In the genomic region with DNA sequence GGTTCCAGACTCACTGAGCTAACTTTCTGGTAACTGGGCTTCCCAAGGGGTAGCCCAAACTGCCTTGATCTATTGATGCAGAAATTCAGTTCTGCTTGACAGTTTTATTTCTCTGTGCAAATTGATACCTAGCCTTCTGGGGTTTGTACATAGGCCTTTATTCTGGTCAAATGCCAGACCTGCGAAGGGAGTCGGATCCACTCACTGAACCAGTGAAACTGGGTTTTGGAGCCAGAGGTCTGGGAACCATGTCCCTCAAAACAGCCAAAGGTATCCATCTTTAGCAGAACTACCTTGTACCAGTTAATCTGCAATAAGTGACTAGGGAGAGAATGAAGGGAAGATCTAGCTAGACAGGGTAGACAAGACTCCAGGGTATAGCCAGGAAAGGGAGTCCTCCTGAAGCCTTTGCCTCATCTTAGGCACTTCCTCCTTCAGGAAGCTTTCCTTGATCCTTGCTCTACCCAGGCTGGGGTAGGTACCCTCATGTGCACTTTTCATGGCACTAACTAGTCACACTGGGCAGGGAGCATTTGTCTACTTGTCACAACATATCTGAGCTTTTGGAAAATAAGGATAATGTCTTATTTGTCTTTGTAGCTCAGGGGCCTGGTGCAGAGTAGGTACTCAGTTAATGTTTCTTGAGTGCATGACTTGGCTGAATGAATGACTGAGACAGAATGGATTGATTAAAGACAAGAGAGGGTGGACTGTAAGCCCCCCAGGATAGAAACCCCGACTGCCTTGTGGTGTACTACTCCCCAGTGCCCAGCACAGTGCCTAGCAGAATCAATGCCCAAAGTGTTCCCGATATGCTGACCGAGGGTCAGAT, we compare ENCODE assay signal across 8 cellular contexts. TPM values are rescaled to one million over a fixed set of nuclear protein-coding genes. Genes with fewer than 3 reads are reported as not detected.
A peak's percentile ranks its signal among the peaks of the same experiment; 100 is the strongest.
DNase-seq lines count a peak whose midpoint lies in the region; ATAC-seq, FAIRE-seq and TF ChIP-seq lines count a peak whose summit lies in the region.

No MANE protein-coding gene starts in this region.

- in situ Hi-C loops in K562 (cut with MboI): no loop called here

- peaks cover 7% of the 10 kb centered on the region for H3K27me3 Mint-ChIP-seq in activated CD4-positive, alpha-beta T cell treated with anti-CD3 and anti-CD28 coated beads, Interleukin-2, amount 10 ng/mL, durations not matched to agents 24 days and 14 days

- peaks cover 30% of the 10 kb centered on the region for H3K4me1 Mint-ChIP-seq in activated CD4-positive, alpha-beta T cell treated with anti-CD3 and anti-CD28 coated beads, Interleukin-2, amount 10 ng/mL, durations not matched to agents 24 days and 14 days

- peak overlapping the region; percentile 79 for H3K27ac Mint-ChIP-seq in activated CD4-positive, alpha-beta T cell treated with anti-CD3 and anti-CD28 coated beads, Interleukin-2, amount 10 ng/mL, durations not matched to agents 24 days and 14 days

- H4K20me1 ChIP-seq in K562 (replicated peaks; ENCODE audit: control insufficient read depth, insufficient read depth, low read length): no peaks in the 10 kb centered on the region

- peak overlapping the region; percentile 86 to 97 for H3K9ac ChIP-seq in K562 (ENCODE audit: insufficient read depth in 1 of 2, low read depth in 2 of 2, low read length in 2 of 2)

- POLR2A ChIA-PET in K562 (lab: Yijun Ruan, JAX): interaction anchor here (0.5 to 1.9 kb wide), 4 partner anchors 13 to 457 kb away, joined by 3 to 16 read pairs (median 6); a partner anchor contains a TSS

- TF ChIP-seq EP300 in K562 (IDR thresholded peaks at IDR 0.05; ENCODE audit: low read length): no peak

- H3K36me3 ChIP-seq in K562 (ENCODE audit: control insufficient read depth, insufficient read depth, low read length): peaks cover 15% of the 10 kb centered on the region; the same call in 2 of the 3 replicates
- no peaks in the 10 kb centered on the region for H3K36me3 ChIP-seq in thymus (ENCODE audit: control insufficient read depth, insufficient read depth)

- H3K4me1 ChIP-seq in K562 (replicated peaks in 1 of 2; ENCODE audit: control insufficient read depth in 2 of 2, insufficient read depth in 2 of 2, low read length in 2 of 2): peaks cover 35 to 47% of the 10 kb centered on the region in 2 experiments; a peak in 4 of 5 replicates
- no peaks in the 10 kb centered on the region for H3K4me1 ChIP-seq in thymus (ENCODE audit: control insufficient read depth, insufficient read depth, low read length)

- peaks cover 46% of the 10 kb centered on the region for H3K79me2 ChIP-seq in K562 (ENCODE audit: control insufficient read depth, insufficient read depth, low read length)

- ATAC-seq in K562 (no peak), GM21717 (IDR thresholded peaks at IDR 0.05; ENCODE audit: unreplicated experiment) (no peak), HG02970 (IDR thresholded peaks at IDR 0.05; ENCODE audit: low FRiP score, unreplicated experiment) (no peak)

- H3K27me3 ChIP-seq in K562 (ENCODE audit: control insufficient read depth in 2 of 2, insufficient read depth in 2 of 2, low read length in 2 of 2) (no peaks in the 10 kb centered on the region), thymus (ENCODE audit: control insufficient read depth, insufficient read depth) (peaks cover 20% of the 10 kb centered on the region)

- peak overlapping the region; percentile 96 for H3K4me2 ChIP-seq in K562 (ENCODE audit: insufficient read depth, low read length)

- DNase-seq in activated CD4-positive, alpha-beta T cell treated with anti-CD3 and anti-CD28 coated beads, Interleukin-2, amount 10 ng/mL, durations not matched to agents 24 days and 14 days: no peak
- no peak for DNase-seq in activated CD4-positive, alpha-beta T cell treated with anti-CD3 and anti-CD28 coated beads, Interleukin-2, amount 50 U/mL, for 1 hour
- DNase-seq in K562 (ENCODE audit: extremely low read depth in 1 of 4, low spot score in 3 of 4): no peak
- no peak for DNase-seq in lower leg skin (ENCODE audit: low spot score in 2 of 2)
- DNase-seq in NCI-H526 treated with DMSO at 0.1 percent for 48 hours (lab: John Stamatoyannopoulos, UW): no peak

- TF ChIP-seq RAD21 in K562 (CRISPR knock-in tag; conservative IDR thresholded peaks at IDR 0.05 in 1 of 2, IDR thresholded peaks at IDR 0.05 in 1 of 2): no peak

- H3K36me3 Mint-ChIP-seq in activated CD4-positive, alpha-beta T cell treated with anti-CD3 and anti-CD28 coated beads, Interleukin-2, amount 10 ng/mL, durations not matched to agents 24 days and 14 days (ENCODE audit: low read depth): no peaks in the 10 kb centered on the region

- H3K9me3 Mint-ChIP-seq in activated CD4-positive, alpha-beta T cell treated with anti-CD3 and anti-CD28 coated beads, Interleukin-2, amount 10 ng/mL, durations not matched to agents 24 days and 14 days: no peaks in the 10 kb centered on the region

- no peak for TF ChIP-seq CTCF in K562 (IDR thresholded peaks at IDR 0.05 in 2 of 3, conservative IDR thresholded peaks at IDR 0.05 in 1 of 3; ENCODE audit: insufficient read depth in 2 of 3, low read depth in 1 of 3, low read length in 3 of 3)
- no peak for TF ChIP-seq CTCF in lower leg skin (IDR thresholded peaks at IDR 0.05)

- peak overlapping the region; percentile 98 for H2AFZ ChIP-seq in K562 (ENCODE audit: low read depth, low read length)

- no peak for FAIRE-seq in K562 (lab: Jason Lieb, UNC)

- peak overlapping the region; percentile 79 for H3K4me3 ChIP-seq in K562
- peak overlapping the region; percentile 91 for H3K4me3 ChIP-seq in lower leg skin (ENCODE audit: low read depth, poor library complexity, severe bottlenecking)
- H3K4me3 ChIP-seq in thymus (ENCODE audit: low read length): peak overlapping the region; percentile 63

- no peak overlapping the region; the same call in 2 of the 3 replicates for H3K27ac ChIP-seq in K562 (ENCODE audit: extremely low read depth, low read depth, low read length)
- H3K27ac ChIP-seq in thymus (ENCODE audit: low read depth): peak overlapping the region; percentile 83

- intact Hi-C loops in activated CD4-positive, alpha-beta T cell treated with anti-CD3 and anti-CD28 coated beads, Interleukin-2, amount 10 ng/mL, durations not matched to agents 24 days and 14 days (cut with micrococcal nuclease): no loop called here
- intact Hi-C loops in K562 (cut with micrococcal nuclease) (no loop called here), lower leg skin (cut with DNase I; ENCODE audit: low total_unique reads) (no loop called here)

- no TSS peak for BruUV-seq in K562 (replicated peaks; lab: Mats Ljungman, UMichigan)

- CTCF ChIA-PET in K562 (lab: Yijun Ruan, JAX; ENCODE audit: low intra/inter-chr PET ratio): no interaction called here

- no peaks in the 10 kb centered on the region for H3K9me1 ChIP-seq in K562 (ENCODE audit: control insufficient read depth, insufficient read depth, low read length)

- WGBS in K562 (ENCODE audit: insufficient coverage, low coverage, missing lambda C conversion rate): 41% methylated on average over 5 of the region's 5 CpGs
- 26 to 35% methylated on average over 5 of the region's 5 CpGs for WGBS in lower leg skin, 2 donors
- 62% methylated on average over 5 of the region's 5 CpGs for whole genome bisulfite sequencing in thymus

- H3K9me3 ChIP-seq in K562 (replicated peaks; ENCODE audit: control insufficient read depth, insufficient read depth, low read depth, low read length) (no peaks in the 10 kb centered on the region), thymus (ENCODE audit: control insufficient read depth) (no peaks in the 10 kb centered on the region)

- H3K4me3 Mint-ChIP-seq in activated CD4-positive, alpha-beta T cell treated with anti-CD3 and anti-CD28 coated beads, Interleukin-2, amount 10 ng/mL, durations not matched to agents 24 days and 14 days: peak overlapping the region; percentile 90

- TF ChIP-seq POLR2A in K562 (conservative IDR thresholded peaks at IDR 0.05) (no peak), lower leg skin (IDR thresholded peaks at IDR 0.05) (no peak)

RNA-seq across cellular contexts. Expression of a gene that starts 1.4 kb away (rescaled TPM):
- total RNA-seq in activated CD4-positive, alpha-beta T cell treated with anti-CD3 and anti-CD28 coated beads, Interleukin-2, amount 10 ng/mL, durations not matched to agents 24 days and 14 days: 4.1 TPM in 2 replicates
- total RNA-seq in K562 (2011; cell fraction: chromatin; rRNA removed; ENCODE audit: low replicate concordance): 12.7 and 30.2 TPM in 2 replicates
- total RNA-seq in K562 (2011; cell fraction: nucleolus; rRNA removed): 20.0 and 22.7 TPM in 2 replicates
- total RNA-seq in K562 (2011; cell fraction: nucleoplasm; rRNA removed): 17.2 and 19.9 TPM in 2 replicates
- total RNA-seq in K562 (2014; rRNA removed): 10.0 and 13.0 TPM in 2 replicates
- total RNA-seq in K562 (2014; rRNA removed; fragmentation: Illumina TruSeq; extraction: Trizol): 4.3 and 4.7 TPM in 2 replicates
- total RNA-seq in K562 (2015; rRNA removed; fragmentation: Illumina TruSeq; extraction: Trizol): 8.3 and 8.8 TPM in 2 replicates
- total RNA-seq in K562 (2021): 14.1 and 14.8 TPM in 2 replicates
- polyA plus RNA-seq in K562 (2011; rRNA removed): 7.9 and 8.2 TPM in 2 replicates
- 9.2 and 11.6 TPM in 2 replicates for polyA plus RNA-seq in K562 (2011; cell fraction: cytosol; rRNA removed)
- 16.8 and 25.3 TPM in 2 replicates for polyA plus RNA-seq in K562 (2011; cell fraction: nucleus; rRNA removed)
- 11.0 and 16.8 TPM in 2 replicates for polyA plus RNA-seq in K562 (2012)
- polyA plus RNA-seq in K562 (2014; fragmentation: Illumina TruSeq; extraction: Trizol): 10.1 TPM in 2 replicates
- polyA plus RNA-seq in K562 (2014; fragmentation: Nextera tagmentation; extraction: Ambion mirVana): 1 to 10 TPM; 1.4 to 1.8 TPM
- 7.5 and 8.3 TPM in 2 replicates for polyA plus RNA-seq in K562 (2014; rRNA removed)
- 10.9 and 12.8 TPM in 2 replicates for polyA minus RNA-seq in K562 (2011; rRNA and poly(A)+ RNA removed)
- 11.5 and 12.8 TPM in 2 replicates for polyA minus RNA-seq in K562 (2011; cell fraction: cytosol; rRNA and poly(A)+ RNA removed)
- 10.5 and 12.7 TPM in 2 replicates for polyA minus RNA-seq in K562 (2011; cell fraction: nucleus; rRNA and poly(A)+ RNA removed)
- total RNA-seq in lower leg skin: 10 to 100 TPM; 24.8 to 40.5 (median 35.5) TPM
- polyA plus RNA-seq in thymus: 11.3 TPM

RNA-seq across cellular contexts. Expression of a gene that starts 6.3 kb away (rescaled TPM):
- total RNA-seq in activated CD4-positive, alpha-beta T cell treated with anti-CD3 and anti-CD28 coated beads, Interleukin-2, amount 10 ng/mL, durations not matched to agents 24 days and 14 days: 108 and 112 TPM in 2 replicates
- total RNA-seq in K562 (2011; cell fraction: chromatin; rRNA removed; ENCODE audit: low replicate concordance): 30.2 and 42.6 TPM in 2 replicates
- total RNA-seq in K562 (2011; cell fraction: nucleolus; rRNA removed): 67.6 and 76.2 TPM in 2 replicates
- 56.2 and 65.3 TPM in 2 replicates for total RNA-seq in K562 (2011; cell fraction: nucleoplasm; rRNA removed)
- 140 and 159 TPM in 2 replicates for total RNA-seq in K562 (2014; rRNA removed)
- total RNA-seq in K562 (2014; rRNA removed; fragmentation: Illumina TruSeq; extraction: Trizol): 74.4 and 74.6 TPM in 2 replicates
- 87.6 and 93.6 TPM in 2 replicates for total RNA-seq in K562 (2015; rRNA removed; fragmentation: Illumina TruSeq; extraction: Trizol)
- 113 and 124 TPM in 2 replicates for total RNA-seq in K562 (2021)
- 58.5 and 68.3 TPM in 2 replicates for polyA plus RNA-seq in K562 (2011; rRNA removed)
- polyA plus RNA-seq in K562 (2011; cell fraction: cytosol; rRNA removed): 92.2 and 249 TPM in 2 replicates
- polyA plus RNA-seq in K562 (2011; cell fraction: nucleus; rRNA removed): 55.6 and 61.8 TPM in 2 replicates
- 84.1 and 118 TPM in 2 replicates for polyA plus RNA-seq in K562 (2012)
- 44.5 and 47.1 TPM in 2 replicates for polyA plus RNA-seq in K562 (2014; fragmentation: Illumina TruSeq; extraction: Trizol)
- 10 to 100 TPM; 14.5 to 15.5 TPM for polyA plus RNA-seq in K562 (2014; fragmentation: Nextera tagmentation; extraction: Ambion mirVana)
- 160 and 161 TPM in 2 replicates for polyA plus RNA-seq in K562 (2014; rRNA removed)
- 15.4 and 19.4 TPM in 2 replicates for polyA minus RNA-seq in K562 (2011; rRNA and poly(A)+ RNA removed)
- 32.6 and 34.2 TPM in 2 replicates for polyA minus RNA-seq in K562 (2011; cell fraction: cytosol; rRNA and poly(A)+ RNA removed)
- polyA minus RNA-seq in K562 (2011; cell fraction: nucleus; rRNA and poly(A)+ RNA removed): 26.5 and 42.5 TPM in 2 replicates
- 100 to 1,000 TPM; 161 to 204 (median 185) TPM for total RNA-seq in lower leg skin
- 97.3 TPM for polyA plus RNA-seq in thymus

RNA-seq across cellular contexts. Expression of a gene that starts 20.8 kb away (rescaled TPM):
- 33.7 and 34.5 TPM in 2 replicates for total RNA-seq in activated CD4-positive, alpha-beta T cell treated with anti-CD3 and anti-CD28 coated beads, Interleukin-2, amount 10 ng/mL, durations not matched to agents 24 days and 14 days
- total RNA-seq in K562 (2011; cell fraction: chromatin; rRNA removed; ENCODE audit: low replicate concordance): 34.5 and 36.5 TPM in 2 replicates
- 19.9 and 23.8 TPM in 2 replicates for total RNA-seq in K562 (2011; cell fraction: nucleolus; rRNA removed)
- total RNA-seq in K562 (2011; cell fraction: nucleoplasm; rRNA removed): 23.1 and 26.6 TPM in 2 replicates
- total RNA-seq in K562 (2014; rRNA removed): 32.2 and 33.0 TPM in 2 replicates
- total RNA-seq in K562 (2014; rRNA removed; fragmentation: Illumina TruSeq; extraction: Trizol): 39.5 and 41.6 TPM in 2 replicates
- total RNA-seq in K562 (2015; rRNA removed; fragmentation: Illumina TruSeq; extraction: Trizol): 36.9 and 40.0 TPM in 2 replicates
- total RNA-seq in K562 (2021): 36.6 and 38.3 TPM in 2 replicates
- polyA plus RNA-seq in K562 (2011; rRNA removed): 29.7 and 38.4 TPM in 2 replicates
- polyA plus RNA-seq in K562 (2011; cell fraction: cytosol; rRNA removed): 17.4 and 23.6 TPM in 2 replicates
- 17.4 and 19.5 TPM in 2 replicates for polyA plus RNA-seq in K562 (2011; cell fraction: nucleus; rRNA removed)
- polyA plus RNA-seq in K562 (2012): 29.0 and 35.1 TPM in 2 replicates
- polyA plus RNA-seq in K562 (2014; fragmentation: Illumina TruSeq; extraction: Trizol): 40.9 and 45.0 TPM in 2 replicates
- 10 to 100 TPM; 69.3 to 78.3 TPM for polyA plus RNA-seq in K562 (2014; fragmentation: Nextera tagmentation; extraction: Ambion mirVana)
- polyA plus RNA-seq in K562 (2014; rRNA removed): 38.0 and 42.5 TPM in 2 replicates
- polyA minus RNA-seq in K562 (2011; rRNA and poly(A)+ RNA removed): 35.1 and 36.0 TPM in 2 replicates
- polyA minus RNA-seq in K562 (2011; cell fraction: cytosol; rRNA and poly(A)+ RNA removed): 16.3 and 20.6 TPM in 2 replicates
- 10.6 and 18.4 TPM in 2 replicates for polyA minus RNA-seq in K562 (2011; cell fraction: nucleus; rRNA and poly(A)+ RNA removed)
- 10 to 100 TPM; 16.5 to 19.7 (median 18.1) TPM for total RNA-seq in lower leg skin
- polyA plus RNA-seq in thymus: 22.2 TPM
